22 cellular contexts compared by ENCODE assay signal in genomic region chr1:160326393-160326792, GRCh38. TPM values are rescaled to one million over a fixed set of nuclear protein-coding genes. Genes with fewer than 3 reads are reported as not detected.
"Had no signal": no experiment of that assay in that cellular context is flagged by ENCODE, and none has a peak within 500 bp of the region (broad histone marks: within the 10 kb centered on the region; RNA-seq: fewer than 3 reads in every experiment).

No MANE protein-coding gene starts in this region.

- H3K4me3 Mint-ChIP-seq: activated naive CD8-positive, alpha-beta T cell; endodermal cell had no signal

- H3K9me3 Mint-ChIP-seq: endodermal cell had no signal

- H3K27ac ChIP-seq: cardiac muscle cell, left lung, sigmoid colon, tibial artery, VCaP had no signal

- H3K27ac Mint-ChIP-seq: activated naive CD8-positive, alpha-beta T cell; endodermal cell had no signal

- DNase-seq: activated CD4-positive, alpha-beta T cell treated with anti-CD3 and anti-CD28 coated beads, Interleukin-2, amount 50 U/mL, for 1 hour; activated CD4-positive, CD25-positive, alpha-beta regulatory T cell treated with anti-CD3 and anti-CD28 coated beads, Interleukin-2, amount 50 U/mL, for 72 hours; activated CD8-positive, alpha-beta memory T cell treated with anti-CD3 and anti-CD28 coated beads, Interleukin-2, amount 50 U/mL, for 4 hours; activated gamma-delta T cell treated with Interleukin-2 at 50 U/mL for 16 hours; activated T-cell treated with anti-CD3 and anti-CD28 coated beads, Interleukin-2, amount 50 U/mL, for 48 hours; endodermal cell; kidney; left lung; mammary epithelial cell; midbrain; occipital lobe; posterior cingulate gyrus; sigmoid colon; stimulated activated naive CD4-positive, alpha-beta T cell; T-helper 1 cell; T1000; tibial artery had no signal

- H3K27me3 Mint-ChIP-seq: activated naive CD8-positive, alpha-beta T cell had no signal

- H3K27me3 ChIP-seq: cardiac muscle cell, left lung, sigmoid colon, tibial artery had no signal

- H3K4me3 ChIP-seq: cardiac muscle cell, left lung, sigmoid colon, tibial artery had no signal

- H3K4me1 ChIP-seq: left lung, sigmoid colon, tibial artery had no signal

- H3K4me1 Mint-ChIP-seq: endodermal cell had no signal

- ATAC-seq: left lung had no signal

- H3K9me3 ChIP-seq: left lung, sigmoid colon, tibial artery had no signal

RNA-seq across cellular contexts. Expression of gene NHLH1, which starts 40.5 kb away (rescaled TPM):
- total RNA-seq: epithelial cell of proximal tubule, mammary epithelial cell, urinary bladder had no signal
- polyA plus RNA-seq: cardiac muscle cell had no signal
